Comparison of ENCODE assay signal across 11 cellular contexts in the genomic region with DNA sequence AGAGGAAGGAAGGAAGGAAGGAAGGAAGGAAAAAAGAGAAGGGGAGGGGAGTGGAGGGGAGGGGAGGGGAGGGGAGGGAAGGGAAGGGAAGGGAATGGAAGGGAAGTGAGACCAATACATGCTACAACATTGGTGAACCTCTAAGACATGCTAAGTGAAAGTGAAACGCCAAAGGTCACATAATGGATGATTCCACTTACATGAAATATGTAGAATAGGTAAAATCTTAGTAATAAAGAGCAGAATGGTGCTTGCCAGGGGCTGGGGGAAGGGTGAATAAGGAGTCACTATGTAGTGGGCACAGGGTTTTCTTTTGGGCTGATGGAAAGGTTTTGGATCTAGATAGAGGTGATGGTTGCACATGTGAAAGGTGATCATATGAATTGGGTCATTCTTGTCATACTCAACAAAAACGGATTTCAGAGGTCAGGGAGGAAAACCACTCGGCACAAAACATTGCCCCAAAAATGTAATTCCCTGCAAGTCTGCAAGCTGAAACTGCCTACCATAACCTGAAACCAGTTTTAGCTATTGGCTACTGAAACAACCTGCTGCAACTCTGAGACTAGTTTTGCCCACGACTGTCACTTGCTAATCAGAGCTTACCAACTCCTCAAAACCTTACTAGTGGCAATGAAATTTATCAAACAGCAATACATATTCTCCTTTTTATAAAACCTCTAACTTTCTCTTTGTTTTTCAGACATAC. TPM values are rescaled to one million over a fixed set of nuclear protein-coding genes. Genes with fewer than 3 reads are reported as not detected.
DNase-seq lines count a peak whose midpoint lies in the region; ATAC-seq and TF ChIP-seq lines count a peak whose summit lies in the region.
"Had no signal": no experiment of that assay in that cellular context is flagged by ENCODE, and none has a peak within 500 bp of the region (broad histone marks: within the 10 kb centered on the region; RNA-seq: fewer than 3 reads in every experiment).

No MANE protein-coding gene starts in this region.

- H2AFZ ChIP-seq in OCI-LY3 (ENCODE audit: low read depth, low read length) (peak overlapping the region; percentile 75), smooth muscle cell (ENCODE audit: low read depth) (no peak overlapping the region)

- H3K4me2 ChIP-seq in OCI-LY3 (ENCODE audit: low read length) (peak overlapping the region; percentile 89), smooth muscle cell (no peak overlapping the region)

- H3K36me3 ChIP-seq in OCI-LY3 (replicated peaks; ENCODE audit: low read depth, low read length) (no peaks in the 10 kb centered on the region), heart left ventricle (no peaks in the 10 kb centered on the region), breast epithelium (no peaks in the 10 kb centered on the region), smooth muscle cell (ENCODE audit: low read depth) (no peaks in the 10 kb centered on the region)

- ATAC-seq in HG02870 (IDR thresholded peaks at IDR 0.05; ENCODE audit: unreplicated experiment) (peak; percentile 90), heart left ventricle (no peak)
- ATAC-seq: Panc1 had no signal

- H3K9ac ChIP-seq in OCI-LY3 (ENCODE audit: low read length) (peak overlapping the region; percentile 17), smooth muscle cell (ENCODE audit: low read depth) (no peak overlapping the region)

- H3K4me3 ChIP-seq in GM12864 (ENCODE audit: low read depth, low read length) (peak overlapping the region; percentile 9; the same call in 1 of the 2 replicates), OCI-LY3 (ENCODE audit: low read length) (peak overlapping the region; percentile 69), heart left ventricle (no peak overlapping the region), breast epithelium (no peak overlapping the region), smooth muscle cell (no peak overlapping the region)
- H3K4me3 ChIP-seq: lung had no signal

- H3K79me2 ChIP-seq in OCI-LY3 (ENCODE audit: low read length) (no peaks in the 10 kb centered on the region), smooth muscle cell (ENCODE audit: low read depth) (no peaks in the 10 kb centered on the region)

- TF ChIP-seq POLR2A in heart left ventricle (IDR thresholded peaks at IDR 0.05): no peak
- no peak for TF ChIP-seq POLR2A in breast epithelium (IDR thresholded peaks at IDR 0.05)

- H4K20me1 ChIP-seq in OCI-LY3 (ENCODE audit: insufficient read depth, low read length): no peaks in the 10 kb centered on the region
- no peaks in the 10 kb centered on the region for H4K20me1 ChIP-seq in smooth muscle cell (ENCODE audit: low read depth)

- TF ChIP-seq CTCF in GM12864 (IDR thresholded peaks at IDR 0.05; ENCODE audit: low read depth, low read length, missing control alignments): no peak
- no peak for TF ChIP-seq CTCF in OCI-LY3 (IDR thresholded peaks at IDR 0.05; ENCODE audit: low read depth, low read length)
- TF ChIP-seq CTCF in heart left ventricle (IDR thresholded peaks at IDR 0.05): no peak
- TF ChIP-seq CTCF in breast epithelium (IDR thresholded peaks at IDR 0.05): no peak
- no peak for TF ChIP-seq CTCF in smooth muscle cell (IDR thresholded peaks at IDR 0.05; ENCODE audit: borderline replicate concordance, insufficient read depth, poor library complexity, severe bottlenecking)

- H3K9me3 ChIP-seq in OCI-LY3 (ENCODE audit: insufficient read depth, low read length) (no peaks in the 10 kb centered on the region), heart left ventricle (peaks cover 0 to 3% (median 0%) of the 10 kb centered on the region in 12 donors), breast epithelium (no peaks in the 10 kb centered on the region), smooth muscle cell (replicated peaks; ENCODE audit: low read depth) (no peaks in the 10 kb centered on the region)

- DNase-seq in GM12864 (ENCODE audit: low read depth): peak; percentile 31
- peak; percentile 4 for DNase-seq in GM19240 (ENCODE audit: insufficient read length, low spot score)
- DNase-seq in heart left ventricle: no peak
- DNase-seq in breast epithelium (ENCODE audit: low spot score in 2 of 2): no peak
- DNase-seq in smooth muscle cell (lab: John Stamatoyannopoulos, UW; ENCODE audit: unreplicated experiment): no peak
- DNase-seq in T-helper 1 cell: no peak
- DNase-seq: activated CD4-positive, alpha-beta T cell treated with anti-CD3 and anti-CD28 coated beads, Interleukin-2, amount 50 U/mL, for 4 hours had no signal

- H3K4me1 ChIP-seq in OCI-LY3 (ENCODE audit: low read length) (peaks cover 17% of the 10 kb centered on the region), heart left ventricle (peaks cover 0 to 12% (median 0%) of the 10 kb centered on the region in 12 donors), breast epithelium (no peaks in the 10 kb centered on the region), smooth muscle cell (ENCODE audit: low read depth) (no peaks in the 10 kb centered on the region)

- H3K27ac ChIP-seq in OCI-LY3 (ENCODE audit: low read length): peak overlapping the region; percentile 33
- H3K27ac ChIP-seq in heart left ventricle: no peak overlapping the region
- H3K27ac ChIP-seq in breast epithelium: no peak overlapping the region
- H3K27ac ChIP-seq in smooth muscle cell (ENCODE audit: low read depth): no peak overlapping the region

- WGBS in heart left ventricle, 4 donors: 65 to 81% (median 71%) methylated on average over 4 of the region's 4 CpGs
- 90% methylated on average over 4 of the region's 4 CpGs for WGBS in smooth muscle cell (ENCODE audit: low lambda C conversion rate)

- H3F3A ChIP-seq in smooth muscle cell (ENCODE audit: low read depth): no peaks in the 10 kb centered on the region

- intact Hi-C loops in heart left ventricle (cut with DNase I) (no loop called here), breast epithelium (cut with DNase I; ENCODE audit: low total_unique reads) (loop anchor here (2.0 kb wide), 1 partner anchor 60 kb away; the partner anchor contains the start of gene CCDC141)

- no peaks in the 10 kb centered on the region for H3K27me3 ChIP-seq in OCI-LY3 (ENCODE audit: low read depth, low read length)
- no peaks in the 10 kb centered on the region for H3K27me3 ChIP-seq in heart left ventricle
- H3K27me3 ChIP-seq in breast epithelium: no peaks in the 10 kb centered on the region
- H3K27me3 ChIP-seq in smooth muscle cell (ENCODE audit: low read depth): no peaks in the 10 kb centered on the region

RNA-seq across cellular contexts. Expression of gene CCDC141, which starts 59.2 kb away (rescaled TPM):
- total RNA-seq in heart left ventricle (100 to 1,000 TPM in 8 of 9 donors, 10 to 100 TPM in 1; 58.1 to 258 (median 144) TPM), breast epithelium (10 to 100 TPM in 1 of 3 donors, 1 to 10 TPM in 2; 1.3 to 11.7 (median 2.2) TPM), smooth muscle cell (0.13 and 0.76 TPM in 2 replicates)
- polyA plus RNA-seq in heart left ventricle (10 to 100 TPM; 10.6 to 19.1 TPM), smooth muscle cell (0.03 TPM in 1 of 2 replicates, not detected in the other)

Comparison
In these comparisons a context has a peak if more than half of its experiments do, and no peak if none do; other contexts are left out.
1. DNase-seq: peak in GM12864 (single experiment) and GM19240 (single experiment); none in heart left ventricle (0 of 5), breast epithelium (0 of 2), smooth muscle cell (single experiment) and T-helper 1 cell (0 of 5).
2. H3K4me3 ChIP-seq: peak in GM12864 (single experiment) and OCI-LY3 (single experiment); none in heart left ventricle (0 of 12), breast epithelium (0 of 3) and smooth muscle cell (single experiment).
3. RNA of gene CCDC141, which starts 59.2 kb away (total RNA-seq): 58.1 to 258 TPM in heart left ventricle; 1.3 to 11.7 TPM in breast epithelium and 0.13 to 0.76 TPM in smooth muscle cell; every median in the first group is over 4 times any median in the second.